In the genomic region with DNA sequence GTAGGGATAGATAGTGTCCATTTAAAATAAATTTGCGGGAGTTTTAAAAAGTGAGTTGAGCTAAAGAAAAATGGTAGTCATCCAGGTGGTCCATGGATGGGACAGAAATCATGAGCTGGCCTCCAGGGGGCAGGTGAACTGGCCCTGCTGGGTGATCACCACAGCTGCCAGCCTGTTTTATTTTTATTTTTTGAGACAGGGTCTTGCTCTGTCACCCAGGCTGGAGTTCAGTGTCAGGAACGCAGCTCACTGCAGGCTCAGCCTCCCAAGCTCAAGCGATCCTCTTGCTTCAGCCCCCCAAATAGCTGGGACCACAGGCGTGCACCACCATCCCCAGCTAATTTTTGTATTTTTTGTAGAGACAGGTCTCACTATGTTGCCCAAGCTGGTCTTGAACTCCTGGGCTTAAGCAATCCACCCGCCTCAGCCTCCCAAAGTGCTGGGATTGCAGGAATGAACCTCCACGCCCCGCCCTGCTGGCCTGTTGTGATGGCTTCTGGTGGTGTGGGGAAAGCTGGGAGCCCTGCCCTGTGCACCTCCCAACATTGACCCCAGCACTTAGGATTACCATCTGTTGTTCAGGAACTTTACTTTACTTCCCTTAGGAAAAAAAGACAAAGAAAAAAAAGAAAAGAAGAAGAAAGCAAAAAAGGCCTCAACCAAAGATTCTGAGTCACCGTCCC, we compare ENCODE assay signal across 11 cellular contexts. TPM values are rescaled to one million over a fixed set of nuclear protein-coding genes. Genes with fewer than 3 reads are reported as not detected.
DNase-seq lines count a peak whose midpoint lies in the region; ATAC-seq and TF ChIP-seq lines count a peak whose summit lies in the region.
"Had no signal": no experiment of that assay in that cellular context is flagged by ENCODE, and none has a peak within 500 bp of the region (broad histone marks: within the 10 kb centered on the region; RNA-seq: fewer than 3 reads in every experiment).

No MANE protein-coding gene starts in this region.

- H3K4me3 Mint-ChIP-seq in stimulated activated naive CD8-positive, alpha-beta T cell treated with anti-CD3 and anti-CD28 coated beads, Interleukin-15, Interleukin-2, amounts not matched to agents 100 ng/mL and 50 ng/mL, for 24 hours = no peak overlapping the region
- no peak overlapping the region for H3K4me3 Mint-ChIP-seq in stimulated activated naive CD8-positive, alpha-beta T cell treated with anti-CD3 and anti-CD28 coated beads, Interleukin-15, amount 100 ng/mL, for 72 hours

- H3K4me1 ChIP-seq in gastrocnemius medialis (no peaks in the 10 kb centered on the region), testis (no peaks in the 10 kb centered on the region), SJCRH30 (no peaks in the 10 kb centered on the region)

- no peaks in the 10 kb centered on the region for H3K4me1 Mint-ChIP-seq in stimulated activated naive CD8-positive, alpha-beta T cell treated with anti-CD3 and anti-CD28 coated beads, Interleukin-15, Interleukin-2, amounts not matched to agents 100 ng/mL and 50 ng/mL, for 24 hours (ENCODE audit: low read depth)
- peaks cover 11% of the 10 kb centered on the region for H3K4me1 Mint-ChIP-seq in stimulated activated naive CD8-positive, alpha-beta T cell treated with anti-CD3 and anti-CD28 coated beads, Interleukin-15, amount 100 ng/mL, for 72 hours

- H3K36me3 ChIP-seq in gastrocnemius medialis (peaks cover 0 to 74% of the 10 kb centered on the region in 2 donors), testis (ENCODE audit: low read depth, missing control alignments) (no peaks in the 10 kb centered on the region), SJCRH30 (peaks cover 41% of the 10 kb centered on the region)

- no peaks in the 10 kb centered on the region for H3K27me3 Mint-ChIP-seq in stimulated activated naive CD8-positive, alpha-beta T cell treated with anti-CD3 and anti-CD28 coated beads, Interleukin-15, Interleukin-2, amounts not matched to agents 100 ng/mL and 50 ng/mL, for 24 hours
- H3K27me3 Mint-ChIP-seq in stimulated activated naive CD8-positive, alpha-beta T cell treated with anti-CD3 and anti-CD28 coated beads, Interleukin-15, amount 100 ng/mL, for 72 hours = no peaks in the 10 kb centered on the region

- H3K27me3 ChIP-seq in gastrocnemius medialis (no peaks in the 10 kb centered on the region), testis (no peaks in the 10 kb centered on the region), SJCRH30 (no peaks in the 10 kb centered on the region)

- no peak for ATAC-seq in stimulated activated naive CD8-positive, alpha-beta T cell treated with anti-CD3 and anti-CD28 coated beads, Interleukin-15, amount 100 ng/mL, for 72 hours
- ATAC-seq in HG02840 (IDR thresholded peaks at IDR 0.05; ENCODE audit: low FRiP score, unreplicated experiment) = no peak
- no peak for ATAC-seq in gastrocnemius medialis

- in situ Hi-C loops in gastrocnemius medialis (cut with MboI; ENCODE audit: low sequenced_read_pairs in 4 of 4) = no loop called here

- no peaks in the 10 kb centered on the region for H3K9me3 Mint-ChIP-seq in stimulated activated naive CD8-positive, alpha-beta T cell treated with anti-CD3 and anti-CD28 coated beads, Interleukin-15, Interleukin-2, amounts not matched to agents 100 ng/mL and 50 ng/mL, for 24 hours
- H3K9me3 Mint-ChIP-seq in stimulated activated naive CD8-positive, alpha-beta T cell treated with anti-CD3 and anti-CD28 coated beads, Interleukin-15, amount 100 ng/mL, for 72 hours = no peaks in the 10 kb centered on the region

- 91 to 97% methylated on average over 8 of the region's 8 CpGs for WGBS in testis, 2 donors

- TF ChIP-seq POLR2A in gastrocnemius medialis (IDR thresholded peaks at IDR 0.05) = no peak
- TF ChIP-seq POLR2A in testis (IDR thresholded peaks at IDR 0.05) = no peak

- no peak for TF ChIP-seq CTCF in RWPE1 (conservative IDR thresholded peaks at IDR 0.05; ENCODE audit: low read depth)
- peak; percentile 5 for TF ChIP-seq CTCF in fibroblast of the aortic adventitia (IDR thresholded peaks at IDR 0.05; ENCODE audit: insufficient read depth, low read length)
- TF ChIP-seq CTCF in gastrocnemius medialis (IDR thresholded peaks at IDR 0.05 in 4 of 5, conservative IDR thresholded peaks at IDR 0.05 in 1 of 5) = no peak
- peak in 1 of 3 experiments; percentile 9 for TF ChIP-seq CTCF in testis (IDR thresholded peaks at IDR 0.05)

- no peak for DNase-seq in stimulated activated naive CD8-positive, alpha-beta T cell treated with anti-CD3 and anti-CD28 coated beads, Interleukin-15, amount 100 ng/mL, for 72 hours
- no peak for DNase-seq in RWPE1 (ENCODE audit: low spot score)
- DNase-seq in fibroblast of the aortic adventitia (ENCODE audit: low read depth) = no peak
- no peak for DNase-seq in gastrocnemius medialis
- no peak for DNase-seq in testis
- no peak for DNase-seq in SJCRH30
- DNase-seq: NCI-H2107, SHP77 treated with DMSO at 0.1 percent for 48 hours had no signal

- intact Hi-C loops in gastrocnemius medialis (cut with DNase I; ENCODE audit: low total_unique reads) (no loop called here), testis (cut with DNase I; ENCODE audit: low total_unique reads) (no loop called here)

- H3K36me3 Mint-ChIP-seq in stimulated activated naive CD8-positive, alpha-beta T cell treated with anti-CD3 and anti-CD28 coated beads, Interleukin-15, Interleukin-2, amounts not matched to agents 100 ng/mL and 50 ng/mL, for 24 hours (ENCODE audit: low read depth) = peaks cover 61% of the 10 kb centered on the region

- H3K4me3 ChIP-seq in fibroblast of the aortic adventitia (ENCODE audit: low read depth, low read length) = no peak overlapping the region
- H3K4me3 ChIP-seq in gastrocnemius medialis = no peak overlapping the region
- no peak overlapping the region for H3K4me3 ChIP-seq in testis
- H3K4me3 ChIP-seq in SJCRH30 = no peak overlapping the region
- H3K4me3 ChIP-seq: thoracic aorta had no signal

- H3K27ac Mint-ChIP-seq in stimulated activated naive CD8-positive, alpha-beta T cell treated with anti-CD3 and anti-CD28 coated beads, Interleukin-15, Interleukin-2, amounts not matched to agents 100 ng/mL and 50 ng/mL, for 24 hours = peak overlapping the region; percentile 19
- no peak overlapping the region for H3K27ac Mint-ChIP-seq in stimulated activated naive CD8-positive, alpha-beta T cell treated with anti-CD3 and anti-CD28 coated beads, Interleukin-15, amount 100 ng/mL, for 72 hours

- CTCF ChIA-PET in RWPE1 (lab: Yijun Ruan, JAX) = interaction anchor here (0.6 to 2.4 kb wide), 6 partner anchors 12 to 188 kb away, joined by 3 to 12 read pairs (median 6); no protein-coding TSS in a partner anchor

- H3K27ac ChIP-seq in RWPE1 (peak overlapping the region; percentile 24), gastrocnemius medialis (no peak overlapping the region), testis (no peak overlapping the region), SJCRH30 (no peak overlapping the region)
- H3K27ac ChIP-seq: thoracic aorta had no signal

- POLR2A ChIA-PET in RWPE1 (lab: Yijun Ruan, JAX; ENCODE audit: low non-redundant PET) = no interaction called here

- H3K9me3 ChIP-seq in gastrocnemius medialis = no peaks in the 10 kb centered on the region
- no peaks in the 10 kb centered on the region for H3K9me3 ChIP-seq in testis
- H3K9me3 ChIP-seq in SJCRH30 (replicated peaks) = no peaks in the 10 kb centered on the region
- H3K9me3 ChIP-seq: thoracic aorta had no signal

RNA-seq across cellular contexts. Expression of gene CD74, which starts 14.8 kb away (rescaled TPM):
- total RNA-seq in fibroblast of the aortic adventitia (ENCODE audit: low replicate concordance) = 0.41 and 1.1 TPM in 2 replicates
- 100 to 1,000 TPM; 123 to 291 (median 160) TPM for total RNA-seq in gastrocnemius medialis
- 100 to 1,000 TPM; 137 to 223 TPM for total RNA-seq in testis
- polyA plus RNA-seq in testis (ENCODE audit: insufficient read depth, low read depth, low replicate concordance) = 1,318 TPM
- 0.12 TPM in 1 of 2 replicates, not detected in the other for total RNA-seq in SJCRH30 (2014; rRNA removed; shearing (Covaris generic))

RNA-seq across cellular contexts. Expression of gene TCOF1, which starts 40.4 kb away (rescaled TPM):
- total RNA-seq in fibroblast of the aortic adventitia (ENCODE audit: low replicate concordance) = 8.3 and 23.1 TPM in 2 replicates
- total RNA-seq in gastrocnemius medialis = 10 to 100 TPM; 22.1 to 31.7 (median 27.1) TPM
- total RNA-seq in testis = 10 to 100 TPM; 46.6 to 52.8 TPM
- 22.9 TPM for polyA plus RNA-seq in testis (ENCODE audit: insufficient read depth, low read depth, low replicate concordance)
- 58.9 and 60.4 TPM in 2 replicates for total RNA-seq in SJCRH30 (2014; rRNA removed; shearing (Covaris generic))

RNA-seq across cellular contexts. Expression of gene RPS14, which starts 51.6 kb away (rescaled TPM):
- total RNA-seq in fibroblast of the aortic adventitia (ENCODE audit: low replicate concordance) = 3,673 and 3,861 TPM in 2 replicates
- 1,000 to 10,000 TPM; 1,865 to 2,215 (median 2,024) TPM for total RNA-seq in gastrocnemius medialis
- 1,000 to 10,000 TPM in 1 of 2 donors, 100 to 1,000 TPM in 1; 781 to 1,273 TPM for total RNA-seq in testis
- 1,234 TPM for polyA plus RNA-seq in testis (ENCODE audit: insufficient read depth, low read depth, low replicate concordance)
- 3,118 and 3,506 TPM in 2 replicates for total RNA-seq in SJCRH30 (2014; rRNA removed; shearing (Covaris generic))

Comparison
In these comparisons a context has a peak if more than half of its experiments do, and no peak if none do; other contexts are left out.
1. RNA of gene CD74, which starts 14.8 kb away (total RNA-seq): 137 to 223 TPM in testis and 123 to 291 TPM in gastrocnemius medialis; 0.41 to 1.1 TPM in fibroblast of the aortic adventitia and 0.12 TPM in SJCRH30; every median in the first group is over 10 times any median in the second.